In the genomic region with DNA sequence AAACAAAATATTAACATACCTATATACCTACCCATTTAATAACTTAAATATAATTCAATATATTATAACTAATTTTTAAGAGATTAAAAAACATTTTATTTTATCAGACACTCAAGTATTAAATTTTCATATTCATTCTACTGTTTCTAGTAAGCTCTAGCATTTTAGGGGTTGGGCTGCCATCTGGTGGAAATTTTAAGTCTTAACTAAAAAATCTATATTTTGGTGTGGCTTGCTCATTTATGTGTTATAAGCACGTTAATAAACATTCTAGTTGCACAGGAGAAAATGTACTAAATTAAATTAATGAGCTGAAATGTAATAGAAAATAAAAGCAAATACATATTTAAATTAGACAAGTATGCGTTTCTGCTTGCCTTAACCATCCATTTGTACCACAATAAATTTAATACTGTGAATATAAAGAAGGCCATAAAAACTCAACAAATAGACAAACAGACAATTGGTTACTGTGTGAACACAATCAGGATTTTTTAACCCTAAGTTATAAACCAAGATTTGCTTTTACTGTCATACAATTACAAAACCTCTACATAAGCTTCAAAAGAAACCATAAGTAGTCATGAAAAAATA, we compare ENCODE assay signal across 8 cellular contexts.
DNase-seq lines count a peak whose midpoint lies in the region; ATAC-seq lines count a peak whose summit lies in the region.

No MANE protein-coding gene starts in this region.

- peak; percentile 1 for DNase-seq in EL
- peak; percentile 42 for DNase-seq in NCI-H1417 treated with DMSO at 0.1 percent for 48 hours (lab: John Stamatoyannopoulos, UW)
- peak; percentile 18 for DNase-seq in SKM-1 (lab: John Stamatoyannopoulos, UW; ENCODE audit: unreplicated experiment)
- DNase-seq in glomerular visceral epithelial cell (ENCODE audit: extremely low spot score), result peak; percentile 65

- ATAC-seq in HG03039 (IDR thresholded peaks at IDR 0.05; ENCODE audit: unreplicated experiment) (no peak), HG02623 (IDR thresholded peaks at IDR 0.05; ENCODE audit: unreplicated experiment) (no peak), GM18519 (IDR thresholded peaks at IDR 0.05; ENCODE audit: low FRiP score, unreplicated experiment) (no peak), GM19328 (IDR thresholded peaks at IDR 0.05; ENCODE audit: unreplicated experiment) (no peak)

Comparison
In these comparisons a context has a peak if more than half of its experiments do, and no peak if none do; other contexts are left out.
1. DNase-seq: peak in every context shown above with its lines; median percentile 65 in glomerular visceral epithelial cell; 42 in NCI-H1417 treated with DMSO at 0.1 percent for 48 hours; 18 in SKM-1; 1 in EL.